In the genomic region with DNA sequence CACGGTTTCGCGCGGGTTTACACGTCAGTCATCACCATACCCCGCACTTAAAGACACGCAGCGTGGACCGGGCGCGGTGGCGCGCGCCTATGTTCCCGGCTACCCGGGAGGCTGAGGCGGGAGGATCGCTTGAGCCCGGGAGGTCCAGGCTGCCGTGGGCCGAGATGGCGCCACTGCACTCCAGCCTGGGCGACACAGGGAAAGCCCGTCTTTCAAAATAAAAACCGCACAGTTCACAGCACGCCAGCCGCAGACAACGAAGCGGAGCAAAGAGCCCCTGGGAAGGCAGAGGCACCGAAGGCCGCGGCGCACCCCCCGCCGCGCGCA, we compare ENCODE assay signal across 8 cellular contexts. TPM values are rescaled to one million over a fixed set of nuclear protein-coding genes. Genes with fewer than 3 reads are reported as not detected.
DNase-seq lines count a peak whose midpoint lies in the region; ATAC-seq and TF ChIP-seq lines count a peak whose summit lies in the region.

No MANE protein-coding gene starts in this region.

- peaks cover 23% of the 10 kb centered on the region for H3K4me1 ChIP-seq in body of pancreas
- H3K4me1 ChIP-seq in lower lobe of right lung: peaks cover 24% of the 10 kb centered on the region
- peaks cover 19% of the 10 kb centered on the region for H3K4me1 ChIP-seq in upper lobe of right lung

- peak; percentile 1 for ATAC-seq in activated CD4-positive, alpha-beta T cell treated with anti-CD3 and anti-CD28 coated beads for 36 hours
- ATAC-seq in HG03460 (IDR thresholded peaks at IDR 0.05; ENCODE audit: unreplicated experiment): peak; percentile 14
- no peak for ATAC-seq in body of pancreas
- ATAC-seq in lower lobe of right lung: peak; percentile 1 to 2
- no peak for ATAC-seq in upper lobe of right lung

- no peaks in the 10 kb centered on the region for H3K27me3 Mint-ChIP-seq in activated CD4-positive, alpha-beta T cell treated with anti-CD3 and anti-CD28 coated beads for 36 hours

- H3K27me3 ChIP-seq in body of pancreas (no peaks in the 10 kb centered on the region), lower lobe of right lung (ENCODE audit: low read depth) (no peaks in the 10 kb centered on the region), upper lobe of right lung (no peaks in the 10 kb centered on the region)

- TF ChIP-seq POLR2A in body of pancreas (IDR thresholded peaks at IDR 0.05): no peak

- peak overlapping the region; percentile 98 for H3K4me3 Mint-ChIP-seq in activated CD4-positive, alpha-beta T cell treated with anti-CD3 and anti-CD28 coated beads for 36 hours

- intact Hi-C loops in activated CD4-positive, alpha-beta T cell treated with anti-CD3 and anti-CD28 coated beads for 36 hours (cut with DNase I, micrococcal nuclease): loop anchor here (1.0 to 10.0 kb wide), 15 partner anchors 15 to 1119 kb away; a partner anchor contains a TSS
- intact Hi-C loops in body of pancreas (cut with DNase I) (no loop called here), lower lobe of right lung (cut with DNase I) (no loop called here), upper lobe of right lung (cut with DNase I) (no loop called here)

- no peak for DNase-seq in activated CD4-positive, alpha-beta T cell treated with anti-CD3 and anti-CD28 coated beads for 36 hours
- DNase-seq in activated CD4-positive, alpha-beta T cell treated with anti-CD3 and anti-CD28 coated beads, Interleukin-2, amount 50 U/mL, for 1 hour: no peak
- DNase-seq in body of pancreas (no peak), lower lobe of right lung (no peak), upper lobe of right lung (no peak), NCI-H146 (lab: John Stamatoyannopoulos, UW) (no peak), EL (no peak)

- WGBS in body of pancreas, 2 donors: 0 to 1% methylated on average over 8 to 35 of the region's 37 CpGs

- H3K27ac ChIP-seq in body of pancreas (peak overlapping the region; percentile 22 to 98 (median 61)), lower lobe of right lung (peak overlapping the region; percentile 75), upper lobe of right lung (peak overlapping the region; percentile 69)

- H3K36me3 ChIP-seq in body of pancreas (replicated peaks in 1 of 2; ENCODE audit: insufficient read depth in 1 of 2, low read depth in 2 of 2): peaks cover 0 to 1% of the 10 kb centered on the region in 2 donors
- peaks cover 29% of the 10 kb centered on the region for H3K36me3 ChIP-seq in lower lobe of right lung
- H3K36me3 ChIP-seq in upper lobe of right lung: peaks cover 14% of the 10 kb centered on the region

- H3K4me3 ChIP-seq in body of pancreas (peak overlapping the region; percentile 52 to 79), lower lobe of right lung (peak overlapping the region; percentile 97), upper lobe of right lung (peak overlapping the region; percentile 93)

- no peaks in the 10 kb centered on the region for H3K9me3 ChIP-seq in body of pancreas
- H3K9me3 ChIP-seq in lower lobe of right lung: no peaks in the 10 kb centered on the region
- no peaks in the 10 kb centered on the region for H3K9me3 ChIP-seq in upper lobe of right lung

- POLR2A ChIA-PET in activated CD4-positive, alpha-beta T cell treated with anti-CD3 and anti-CD28 coated beads for 36 hours (lab: Charles Lee): interaction anchor here (0.6 to 3.6 kb wide), 6 partner anchors 13 to 193 kb away, joined by 3 to 31 read pairs (median 4); a partner anchor contains a TSS

- TF ChIP-seq CTCF in body of pancreas (IDR thresholded peaks at IDR 0.05) (no peak), lower lobe of right lung (IDR thresholded peaks at IDR 0.05) (no peak), upper lobe of right lung (IDR thresholded peaks at IDR 0.05) (no peak)

- H3K36me3 Mint-ChIP-seq in activated CD4-positive, alpha-beta T cell treated with anti-CD3 and anti-CD28 coated beads for 36 hours (ENCODE audit: low read depth): peaks cover 54% of the 10 kb centered on the region

- H3K4me1 Mint-ChIP-seq in activated CD4-positive, alpha-beta T cell treated with anti-CD3 and anti-CD28 coated beads for 36 hours: peaks cover 32% of the 10 kb centered on the region

- peak overlapping the region; percentile 90 for H3K27ac Mint-ChIP-seq in activated CD4-positive, alpha-beta T cell treated with anti-CD3 and anti-CD28 coated beads for 36 hours

- no peaks in the 10 kb centered on the region for H3K9me3 Mint-ChIP-seq in activated CD4-positive, alpha-beta T cell treated with anti-CD3 and anti-CD28 coated beads for 36 hours (ENCODE audit: low read depth)

- CTCF ChIA-PET in activated CD4-positive, alpha-beta T cell treated with anti-CD3 and anti-CD28 coated beads for 36 hours (lab: Charles Lee): interaction anchor here (0.7 to 3.6 kb wide), 5 partner anchors 15 to 254 kb away, joined by 3 to 33 read pairs (median 4); a partner anchor contains a TSS

RNA-seq across cellular contexts. Expression of a gene that starts 0.3 kb away (rescaled TPM):
- 10 to 100 TPM; 79.8 to 93.1 TPM for total RNA-seq in activated CD4-positive, alpha-beta T cell treated with anti-CD3 and anti-CD28 coated beads for 36 hours
- total RNA-seq in body of pancreas: 10 to 100 TPM in 1 of 2 donors, 1 to 10 TPM in 1; 5.7 to 12.5 TPM
- total RNA-seq in lower lobe of right lung: 17.3 TPM
- 14.9 TPM for total RNA-seq in upper lobe of right lung

RNA-seq across cellular contexts. Expression of a gene that starts 15.6 kb away (rescaled TPM):
- 10 to 100 TPM; 38.4 to 39.7 TPM for total RNA-seq in activated CD4-positive, alpha-beta T cell treated with anti-CD3 and anti-CD28 coated beads for 36 hours
- total RNA-seq in body of pancreas: 10 to 100 TPM; 28.5 to 89.0 TPM
- 36.5 TPM for total RNA-seq in lower lobe of right lung
- 36.5 TPM for total RNA-seq in upper lobe of right lung

RNA-seq across cellular contexts. Expression of a gene that starts 48.1 kb away (rescaled TPM):
- 10 to 100 TPM; 18.2 to 34.1 TPM for total RNA-seq in activated CD4-positive, alpha-beta T cell treated with anti-CD3 and anti-CD28 coated beads for 36 hours
- total RNA-seq in body of pancreas (10 to 100 TPM; 27.0 to 42.5 TPM), lower lobe of right lung (29.4 TPM), upper lobe of right lung (28.8 TPM)

RNA-seq across cellular contexts. Expression of a gene that starts 48.8 kb away (rescaled TPM):
- total RNA-seq in activated CD4-positive, alpha-beta T cell treated with anti-CD3 and anti-CD28 coated beads for 36 hours: 10 to 100 TPM; 71.8 to 80.1 TPM
- total RNA-seq in body of pancreas (10 to 100 TPM; 27.5 to 54.4 TPM), lower lobe of right lung (62.7 TPM), upper lobe of right lung (72.0 TPM)

RNA-seq across cellular contexts. Expression of a gene that starts 49.3 kb away (rescaled TPM):
- 10 to 100 TPM; 42.5 to 54.1 TPM for total RNA-seq in activated CD4-positive, alpha-beta T cell treated with anti-CD3 and anti-CD28 coated beads for 36 hours
- 10 to 100 TPM; 44.4 to 59.0 TPM for total RNA-seq in body of pancreas
- total RNA-seq in lower lobe of right lung: 39.8 TPM
- total RNA-seq in upper lobe of right lung: 46.1 TPM

Comparison
In these comparisons a context has a peak if more than half of its experiments do, and no peak if none do; other contexts are left out.
1. ATAC-seq: peak in activated CD4-positive, alpha-beta T cell treated with anti-CD3 and anti-CD28 coated beads for 36 hours (single experiment), HG03460 (single experiment) and lower lobe of right lung (2 of 2); none in body of pancreas (single experiment) and upper lobe of right lung (single experiment).
2. intact Hi-C loops: an anchor here in activated CD4-positive, alpha-beta T cell treated with anti-CD3 and anti-CD28 coated beads for 36 hours (1.0 to 10.0 kb wide); none called in body of pancreas, lower lobe of right lung and upper lobe of right lung.
3. Peak in every context shown above with its lines, with median percentiles within 50 percentile points of each other: H3K27ac ChIP-seq and H3K4me3 ChIP-seq.